Comparison of ENCODE assay signal across 1 cellular context in the genomic region with DNA sequence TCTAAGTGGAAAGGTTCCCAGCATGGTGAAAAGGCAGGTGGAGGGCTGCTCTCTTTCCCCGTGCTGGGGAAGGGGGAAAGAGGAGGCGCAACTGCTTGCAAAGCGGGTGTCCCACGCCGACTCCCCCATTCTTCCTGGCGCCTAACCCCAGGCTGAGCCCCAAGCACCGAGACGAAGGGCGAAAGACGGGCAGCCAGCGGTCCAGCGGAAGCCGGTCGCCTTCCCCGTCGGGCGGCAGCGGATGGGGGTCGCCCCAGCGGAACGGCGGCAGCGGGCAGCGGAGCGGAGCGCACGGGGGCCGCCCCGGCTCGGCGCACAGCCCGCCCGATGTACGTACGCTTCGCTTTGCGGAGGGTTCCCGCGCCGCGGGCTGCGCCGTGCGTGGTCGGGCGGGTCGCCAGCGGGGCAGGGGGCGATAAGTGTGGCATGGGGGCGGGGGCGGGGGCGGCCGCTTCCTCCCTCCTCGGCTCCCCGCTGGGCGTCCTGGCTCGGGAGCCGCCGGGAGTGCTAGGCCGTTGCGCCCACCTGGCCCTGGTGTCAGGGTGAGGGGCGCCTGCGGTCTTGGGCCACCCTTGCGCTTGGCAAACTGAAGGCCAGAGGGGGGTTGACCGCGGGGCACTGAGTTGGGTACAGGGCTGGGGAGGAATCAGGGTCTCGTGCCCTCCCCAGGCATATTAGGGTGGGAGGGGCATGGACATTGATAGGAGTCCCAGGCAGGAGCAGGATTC.
A peak's percentile ranks its signal among the peaks of the same experiment; 100 is the strongest.
TF ChIP-seq lines count a peak whose summit lies in the region.

No MANE protein-coding gene starts in this region.

TF ChIP-seq in K562, 482 proteins besides CTCF, POLR2A, EP300 and RAD21 (continued from another document):
- TF ChIP-seq, protein P1, sequence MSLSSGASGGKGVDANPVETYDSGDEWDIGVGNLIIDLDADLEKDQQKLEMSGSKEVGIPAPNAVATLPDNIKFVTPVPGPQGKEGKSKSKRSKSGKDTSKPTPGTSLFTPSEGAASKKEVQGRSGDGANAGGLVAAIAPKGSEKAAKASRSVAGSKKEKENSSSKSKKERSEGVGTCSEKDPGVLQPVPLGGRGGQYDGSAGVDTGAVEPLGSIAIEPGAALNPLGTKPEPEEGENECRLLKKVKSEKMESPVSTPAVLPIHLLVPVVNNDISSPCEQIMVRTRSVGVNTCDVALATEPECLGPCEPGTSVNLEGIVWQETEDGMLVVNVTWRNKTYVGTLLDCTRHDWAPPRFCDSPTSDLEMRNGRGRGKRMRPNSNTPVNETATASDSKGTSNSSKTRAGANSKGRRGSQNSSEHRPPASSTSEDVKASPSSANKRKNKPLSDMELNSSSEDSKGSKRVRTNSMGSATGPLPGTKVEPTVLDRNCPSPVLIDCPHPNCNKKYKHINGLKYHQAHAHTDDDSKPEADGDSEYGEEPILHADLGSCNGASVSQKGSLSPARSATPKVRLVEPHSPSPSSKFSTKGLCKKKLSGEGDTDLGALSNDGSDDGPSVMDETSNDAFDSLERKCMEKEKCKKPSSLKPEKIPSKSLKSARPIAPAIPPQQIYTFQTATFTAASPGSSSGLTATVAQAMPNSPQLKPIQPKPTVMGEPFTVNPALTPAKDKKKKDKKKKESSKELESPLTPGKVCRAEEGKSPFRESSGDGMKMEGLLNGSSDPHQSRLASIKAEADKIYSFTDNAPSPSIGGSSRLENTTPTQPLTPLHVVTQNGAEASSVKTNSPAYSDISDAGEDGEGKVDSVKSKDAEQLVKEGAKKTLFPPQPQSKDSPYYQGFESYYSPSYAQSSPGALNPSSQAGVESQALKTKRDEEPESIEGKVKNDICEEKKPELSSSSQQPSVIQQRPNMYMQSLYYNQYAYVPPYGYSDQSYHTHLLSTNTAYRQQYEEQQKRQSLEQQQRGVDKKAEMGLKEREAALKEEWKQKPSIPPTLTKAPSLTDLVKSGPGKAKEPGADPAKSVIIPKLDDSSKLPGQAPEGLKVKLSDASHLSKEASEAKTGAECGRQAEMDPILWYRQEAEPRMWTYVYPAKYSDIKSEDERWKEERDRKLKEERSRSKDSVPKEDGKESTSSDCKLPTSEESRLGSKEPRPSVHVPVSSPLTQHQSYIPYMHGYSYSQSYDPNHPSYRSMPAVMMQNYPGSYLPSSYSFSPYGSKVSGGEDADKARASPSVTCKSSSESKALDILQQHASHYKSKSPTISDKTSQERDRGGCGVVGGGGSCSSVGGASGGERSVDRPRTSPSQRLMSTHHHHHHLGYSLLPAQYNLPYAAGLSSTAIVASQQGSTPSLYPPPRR (CRISPR knock-in tag; IDR thresholded peaks at IDR 0.05; ENCODE audit: borderline replicate concordance), result no peak
- TF ChIP-seq CREB1 (IDR thresholded peaks at IDR 0.05), result no peak
- no peak for TF ChIP-seq CREB1 (CRISPR knock-in tag; IDR thresholded peaks at IDR 0.05)
- TF ChIP-seq, protein P2, sequence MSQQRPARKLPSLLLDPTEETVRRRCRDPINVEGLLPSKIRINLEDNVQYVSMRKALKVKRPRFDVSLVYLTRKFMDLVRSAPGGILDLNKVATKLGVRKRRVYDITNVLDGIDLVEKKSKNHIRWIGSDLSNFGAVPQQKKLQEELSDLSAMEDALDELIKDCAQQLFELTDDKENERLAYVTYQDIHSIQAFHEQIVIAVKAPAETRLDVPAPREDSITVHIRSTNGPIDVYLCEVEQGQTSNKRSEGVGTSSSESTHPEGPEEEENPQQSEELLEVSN (IDR thresholded peaks at IDR 0.05; ENCODE audit: borderline replicate concordance in 1 of 2, extremely low read depth in 1 of 2, insufficient read depth in 1 of 2, insufficient read length in 1 of 2, low read depth in 1 of 2, low read length in 1 of 2, poor library complexity in 1 of 2, severe bottlenecking in 1 of 2), result peak in 1 of 2 experiments; percentile 59
- TF ChIP-seq, protein P3, sequence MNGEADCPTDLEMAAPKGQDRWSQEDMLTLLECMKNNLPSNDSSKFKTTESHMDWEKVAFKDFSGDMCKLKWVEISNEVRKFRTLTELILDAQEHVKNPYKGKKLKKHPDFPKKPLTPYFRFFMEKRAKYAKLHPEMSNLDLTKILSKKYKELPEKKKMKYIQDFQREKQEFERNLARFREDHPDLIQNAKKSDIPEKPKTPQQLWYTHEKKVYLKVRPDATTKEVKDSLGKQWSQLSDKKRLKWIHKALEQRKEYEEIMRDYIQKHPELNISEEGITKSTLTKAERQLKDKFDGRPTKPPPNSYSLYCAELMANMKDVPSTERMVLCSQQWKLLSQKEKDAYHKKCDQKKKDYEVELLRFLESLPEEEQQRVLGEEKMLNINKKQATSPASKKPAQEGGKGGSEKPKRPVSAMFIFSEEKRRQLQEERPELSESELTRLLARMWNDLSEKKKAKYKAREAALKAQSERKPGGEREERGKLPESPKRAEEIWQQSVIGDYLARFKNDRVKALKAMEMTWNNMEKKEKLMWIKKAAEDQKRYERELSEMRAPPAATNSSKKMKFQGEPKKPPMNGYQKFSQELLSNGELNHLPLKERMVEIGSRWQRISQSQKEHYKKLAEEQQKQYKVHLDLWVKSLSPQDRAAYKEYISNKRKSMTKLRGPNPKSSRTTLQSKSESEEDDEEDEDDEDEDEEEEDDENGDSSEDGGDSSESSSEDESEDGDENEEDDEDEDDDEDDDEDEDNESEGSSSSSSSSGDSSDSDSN (IDR thresholded peaks at IDR 0.05; ENCODE audit: borderline replicate concordance in 1 of 2, low read depth in 2 of 2, low read length in 2 of 2), result peak in 1 of 2 experiments; percentile 51; a peak in 1 of 4 replicates
- TF ChIP-seq NFE2L1 (tag; IDR thresholded peaks at IDR 0.05; ENCODE audit: borderline replicate concordance, low read depth), result no peak
- no peak for TF ChIP-seq RBFOX2 (IDR thresholded peaks at IDR 0.05; ENCODE audit: low read depth, low read length)
- no peak for TF ChIP-seq ZNF212 (CRISPR knock-in tag; IDR thresholded peaks at IDR 0.05)
- TF ChIP-seq NR1H2 (CRISPR knock-in tag; IDR thresholded peaks at IDR 0.05), result no peak
